Comparison of ENCODE assay signal across 9 cellular contexts in genomic region chr4:41692717-41693345, GRCh38. TPM values are rescaled to one million over a fixed set of nuclear protein-coding genes. Genes with fewer than 3 reads are reported as not detected.
DNase-seq lines count a peak whose midpoint lies in the region; ATAC-seq, FAIRE-seq and TF ChIP-seq lines count a peak whose summit lies in the region.
"Had no signal": no experiment of that assay in that cellular context is flagged by ENCODE, and none has a peak within 500 bp of the region (broad histone marks: within the 10 kb centered on the region; RNA-seq: fewer than 3 reads in every experiment).

No MANE protein-coding gene starts in this region.

- no peak overlapping the region for H3K18ac ChIP-seq in H9 (ENCODE audit: insufficient read length, low read depth, low read length)

- H3K23ac ChIP-seq in H9 (ENCODE audit: insufficient read length, low read depth, low read length) = no peak overlapping the region

- BruUV-seq in HepG2 (replicated peaks; lab: Mats Ljungman, UMichigan) = no TSS peak

- no peaks in the 10 kb centered on the region for H3K9me3 Mint-ChIP-seq in H9

- H2AK5ac ChIP-seq in H9 (ENCODE audit: insufficient read length, low read length) = no peak overlapping the region

- H3K9me3 ChIP-seq in H9 (ENCODE audit: control insufficient read depth, low read depth, low read length) = no peaks in the 10 kb centered on the region
- no peaks in the 10 kb centered on the region for H3K9me3 ChIP-seq in HepG2 (ENCODE audit: low read length)
- H3K9me3 ChIP-seq in stomach = no peaks in the 10 kb centered on the region

- no peak overlapping the region for H3K4ac ChIP-seq in H9 (ENCODE audit: low read depth, low read length)

- peak; percentile 92 for ATAC-seq in HepG2

- H3K36me3 ChIP-seq in HepG2 (replicated peaks in 1 of 2; ENCODE audit: control insufficient read depth in 1 of 2, insufficient read depth in 2 of 2, low read length in 2 of 2) (no peaks in the 10 kb centered on the region), stomach (peaks cover 0 to 41% (median 27%) of the 10 kb centered on the region in 4 donors)

- no CpG with 5 or more reads among the region's 12 CpGs for WGBS in H9 (ENCODE audit: extremely low coverage, insufficient read length, low lambda C conversion rate)
- WGBS in HepG2 (ENCODE audit: low lambda C conversion rate) = 6% methylated on average over 12 of the region's 12 CpGs
- WGBS in stomach, 5 donors = 29 to 45% (median 30%) methylated on average over 11 to 12 of the region's 12 CpGs

- POLR2A ChIA-PET in HepG2 (lab: Yijun Ruan, JAX) = no interaction called here

- H4K20me1 ChIP-seq in H9 (ENCODE audit: control insufficient read depth, insufficient read depth, insufficient read length) = no peaks in the 10 kb centered on the region
- no peaks in the 10 kb centered on the region for H4K20me1 ChIP-seq in HepG2 (ENCODE audit: insufficient read depth, low read length)

- in situ Hi-C loops in HepG2 (cut with HindIII; ENCODE audit: extremely low pct_ligation_motif_present, low pct_unique_long_range_greater_than_20kb) = loop anchor here (5.0 to 25.0 kb wide), 2 partner anchors 194 to 819 kb away; no protein-coding TSS in a partner anchor

- no peak overlapping the region for H2BK5ac ChIP-seq in H9 (ENCODE audit: insufficient read length, low read length)

- peak overlapping the region; percentile 5 for H2BK120ac ChIP-seq in H9 (ENCODE audit: low read depth, low read length, poor library complexity, severe bottlenecking)

- H3K27ac ChIP-seq in H9 (ENCODE audit: insufficient read length, low read depth, low read length) = no peak overlapping the region
- no peak overlapping the region for H3K27ac ChIP-seq in HepG2 (ENCODE audit: extremely low read length, insufficient read depth, low read length)
- no peak overlapping the region for H3K27ac ChIP-seq in stomach

- H3K4me1 ChIP-seq in H9 (ENCODE audit: insufficient read depth, low read length) (no peaks in the 10 kb centered on the region), HepG2 (ENCODE audit: insufficient read depth, low read length) (no peaks in the 10 kb centered on the region), stomach (no peaks in the 10 kb centered on the region)

- H3K4me3 Mint-ChIP-seq in H9 = no peak overlapping the region
- H3K4me3 Mint-ChIP-seq: activated naive CD8-positive, alpha-beta T cell had no signal

- TF ChIP-seq CTCF in H9 (conservative IDR thresholded peaks at IDR 0.05) (peak; percentile 95), choroid plexus epithelial cell (conservative IDR thresholded peaks at IDR 0.05; ENCODE audit: low read depth, low read length) (peak; percentile 99), HepG2 (CRISPR knock-in tag; IDR thresholded peaks at IDR 0.05) (peak; percentile 92), stomach (IDR thresholded peaks at IDR 0.05) (peak in 5 of 7 experiments; percentile 65 to 85 (median 71))

- CTCF ChIA-PET in HepG2 (lab: Yijun Ruan, JAX; ENCODE audit: low intra/inter-chr PET ratio, low total read pairs) = interaction anchor here (0.8 to 3.0 kb wide), 6 partner anchors 16 to 827 kb away, joined by 3 to 34 read pairs (median 3); no protein-coding TSS in a partner anchor

- H3K4me1 Mint-ChIP-seq in H9 = peaks cover 7 to 11% of the 10 kb centered on the region in 2 experiments; a peak in 3 of 4 replicates

- peak overlapping the region; percentile 98 for H2AFZ ChIP-seq in H9 (ENCODE audit: low read length)
- H2AFZ ChIP-seq in HepG2 (ENCODE audit: low read length) = peak overlapping the region; percentile 87

- H4K91ac ChIP-seq in H9 (ENCODE audit: insufficient read length, low read depth, low read length) = no peak overlapping the region

- H3K9ac ChIP-seq in H9 (ENCODE audit: extremely low read depth, insufficient read length, low read length) (no peak overlapping the region), HepG2 (ENCODE audit: insufficient read depth, low read depth, low read length) (peak overlapping the region; percentile 20; the same call in 1 of the 2 replicates)

- peak; percentile 68 for DNase-seq in DMS 273 (lab: John Stamatoyannopoulos, UW; ENCODE audit: unreplicated experiment)
- no peak for DNase-seq in DMS 273 treated with DMSO at 0.1 percent for 48 hours (lab: John Stamatoyannopoulos, UW)
- DNase-seq in H9 = peak; percentile 77
- peak; percentile 24 for DNase-seq in MV-4-11 (lab: John Stamatoyannopoulos, UW)
- DNase-seq in SW 1271 (lab: John Stamatoyannopoulos, UW) = peak; percentile 8 to 53
- DNase-seq in choroid plexus epithelial cell (ENCODE audit: low read depth) = peak; percentile 78
- peak; percentile 30 for DNase-seq in HepG2 (ENCODE audit: low spot score)
- DNase-seq in stomach = peak; percentile 56

- H3K27me3 Mint-ChIP-seq in H9 (ENCODE audit: low read depth) = peaks cover 16% of the 10 kb centered on the region

- H3K23me2 ChIP-seq in H9 (ENCODE audit: insufficient read length, low read depth, low read length, poor library complexity, severe bottlenecking) = no peaks in the 10 kb centered on the region

- no peak overlapping the region for H2BK15ac ChIP-seq in H9 (ENCODE audit: low read depth, low read length)

- no peak overlapping the region for H3T11ph ChIP-seq in H9 (ENCODE audit: low read length)

- H4K5ac ChIP-seq in H9 (ENCODE audit: insufficient read length, low read depth, low read length) = no peak overlapping the region

- no peak overlapping the region for H2BK12ac ChIP-seq in H9 (ENCODE audit: insufficient read length, low read depth, low read length)

- TF ChIP-seq RAD21 in HepG2 (CRISPR knock-in tag; IDR thresholded peaks at IDR 0.05) = peak; percentile 75

- no peak overlapping the region for H3K14ac ChIP-seq in H9 (ENCODE audit: insufficient read depth, low read length)

- H3K27me3 ChIP-seq in H9 (ENCODE audit: insufficient read depth, low read length) = no peaks in the 10 kb centered on the region
- H3K27me3 ChIP-seq in HepG2 (ENCODE audit: control insufficient read depth in 1 of 2, insufficient read depth in 2 of 2, low read length in 2 of 2) = no peaks in the 10 kb centered on the region; a peak in 1 of 5 replicates
- H3K27me3 ChIP-seq in stomach = no peaks in the 10 kb centered on the region

- H3K56ac ChIP-seq in H9 (ENCODE audit: insufficient read length, low read depth, low read length) = no peak overlapping the region

- TF ChIP-seq POLR2A in HepG2 (IDR thresholded peaks at IDR 0.05; ENCODE audit: insufficient read depth in 1 of 2, low read depth in 2 of 2, low read length in 2 of 2) (no peak), stomach (IDR thresholded peaks at IDR 0.05) (no peak)

- TF ChIP-seq EP300 in HepG2 (IDR thresholded peaks at IDR 0.05; ENCODE audit: low read depth in 2 of 2, low read length in 2 of 2) (no peak), HepG2 (CRISPR knock-in tag; IDR thresholded peaks at IDR 0.05; ENCODE audit: borderline replicate concordance) (no peak), stomach (IDR thresholded peaks at IDR 0.05) (no peak)

- no peak overlapping the region for H2BK20ac ChIP-seq in H9 (ENCODE audit: low read depth, low read length, poor library complexity, severe bottlenecking)

- H3K36me3 Mint-ChIP-seq in H9 (ENCODE audit: insufficient read depth in 1 of 3, low read depth in 3 of 3) = no peaks in the 10 kb centered on the region
- H3K36me3 Mint-ChIP-seq: activated naive CD8-positive, alpha-beta T cell had no signal

- H3K27ac Mint-ChIP-seq in H9 = no peak overlapping the region
- H3K27ac Mint-ChIP-seq: activated naive CD8-positive, alpha-beta T cell had no signal

- H3K4me2 ChIP-seq in H9 (ENCODE audit: insufficient read depth, insufficient read length, low read length) = no peak overlapping the region
- H3K4me2 ChIP-seq in HepG2 (ENCODE audit: low read depth, low read length) = peak overlapping the region; percentile 69

- H3K79me1 ChIP-seq in H9 (ENCODE audit: insufficient read depth, low read depth, low read length, poor library complexity, severe bottlenecking) = no peaks in the 10 kb centered on the region

- H3K4me3 ChIP-seq in choroid plexus epithelial cell (ENCODE audit: low read depth, low read length) (no peak overlapping the region), HepG2 (replicated peaks in 1 of 3; ENCODE audit: insufficient read depth in 1 of 3, low read depth in 2 of 3, low read length in 3 of 3) (peak overlapping the region in 1 of 3 experiments; percentile 47; a peak in 2 of 6 replicates), stomach (no peak overlapping the region)

- H3K79me2 ChIP-seq in H9 (ENCODE audit: insufficient read depth, low read length) (no peaks in the 10 kb centered on the region), HepG2 (ENCODE audit: insufficient read depth, low read length) (no peaks in the 10 kb centered on the region)

- peak; percentile 62 for FAIRE-seq in HepG2 (lab: Jason Lieb, UNC)

- H4K8ac ChIP-seq in H9 (replicated peaks; ENCODE audit: insufficient read length, low read depth, low read length) = no peak overlapping the region

- intact Hi-C loops in HepG2 (cut with micrococcal nuclease; ENCODE audit: unreplicated experiment) (loop anchor here (1.0 to 5.0 kb wide), 6 partner anchors 58 to 826 kb away; no protein-coding TSS in a partner anchor), stomach (cut with DNase I; ENCODE audit: low total_unique reads) (loop anchor here (10.0 kb wide), 1 partner anchor 192 kb away; no protein-coding TSS in a partner anchor)

RNA-seq across cellular contexts. Expression of gene PHOX2B, which starts 55.7 kb away (rescaled TPM):
- total RNA-seq in H9 (2021) = not detected in 2 replicates
- not detected in 2 replicates for total RNA-seq in HepG2 (2016; rRNA removed; fragmentation: Illumina TruSeq; extraction: Trizol)
- not detected in 2 replicates for total RNA-seq in HepG2 (2016; cell fraction: cytosol; rRNA removed; fragmentation: Illumina TruSeq; extraction: Trizol; ENCODE audit: low read depth)
- total RNA-seq in HepG2 (2016; cell fraction: insoluble cytoplasmic fraction; rRNA removed; fragmentation: Illumina TruSeq; extraction: Trizol) = not detected in 2 replicates
- not detected in 2 replicates for total RNA-seq in HepG2 (2016; cell fraction: membrane; rRNA removed; fragmentation: Illumina TruSeq; extraction: Trizol)
- total RNA-seq in HepG2 (2016; cell fraction: nucleus; rRNA removed; fragmentation: Illumina TruSeq; extraction: Trizol) = not detected in 2 replicates
- polyA plus RNA-seq in HepG2 (2011; rRNA removed) = not detected in 2 replicates
- polyA plus RNA-seq in HepG2 (2011; cell fraction: cytosol; rRNA removed) = not detected in 2 replicates
- polyA plus RNA-seq in HepG2 (2011; cell fraction: nucleus; rRNA removed) = not detected in 2 replicates
- polyA plus RNA-seq in HepG2 (2012) = not detected in 2 replicates
- polyA plus RNA-seq in HepG2 (2016; cell fraction: cytosol; fragmentation: Illumina TruSeq; extraction: Trizol; ENCODE audit: low read depth) = not detected in 2 replicates
- polyA plus RNA-seq in HepG2 (2016; cell fraction: insoluble cytoplasmic fraction; fragmentation: Illumina TruSeq; extraction: Trizol; ENCODE audit: low read depth) = not detected in 2 replicates
- not detected in 2 replicates for polyA plus RNA-seq in HepG2 (2016; cell fraction: membrane; fragmentation: Illumina TruSeq; extraction: Trizol; ENCODE audit: low read depth)
- not detected in 2 replicates for polyA plus RNA-seq in HepG2 (2016; cell fraction: nucleus; fragmentation: Illumina TruSeq; extraction: Trizol; ENCODE audit: insufficient read depth, low read depth)
- not detected in 2 replicates for polyA minus RNA-seq in HepG2 (2011; rRNA and poly(A)+ RNA removed; ENCODE audit: low replicate concordance)
- polyA minus RNA-seq in HepG2 (2011; cell fraction: cytosol; rRNA and poly(A)+ RNA removed) = not detected in 2 replicates
- polyA minus RNA-seq in HepG2 (2011; cell fraction: nucleus; rRNA and poly(A)+ RNA removed) = not detected in 2 replicates
- 1 to 10 TPM in 1 of 5 donors, not detected in 4; 2.0 TPM for total RNA-seq in stomach
- polyA plus RNA-seq in stomach = under 1 TPM in 1 of 3 donors, not detected in 2; 0.48 TPM
